Comparison of ENCODE assay signal across 8 cellular contexts in genomic region chr1:172090511-172090817, GRCh38.
"Had no signal": no experiment of that assay in that cellular context is flagged by ENCODE, and none has a peak within 500 bp of the region (broad histone marks: within the 10 kb centered on the region; RNA-seq: fewer than 3 reads in every experiment).

No MANE protein-coding gene starts in this region.

- H3K4me1 ChIP-seq: foreskin keratinocyte, lower lobe of right lung, right lobe of liver, testis, vagina had no signal

- DNase-seq: posterior cingulate gyrus had no signal

- H3K4me3 ChIP-seq: cardiac muscle cell, lower lobe of right lung, right lobe of liver, skin epidermis, testis, vagina had no signal

- H3K36me3 ChIP-seq: cardiac muscle cell, lower lobe of right lung, right lobe of liver, vagina had no signal

- H3K27me3 ChIP-seq: cardiac muscle cell, foreskin keratinocyte, right lobe of liver, testis, vagina had no signal

- H3K27ac ChIP-seq: cardiac muscle cell, foreskin keratinocyte, lower lobe of right lung, right lobe of liver, skin epidermis, testis, vagina had no signal

- H3K9me3 ChIP-seq: lower lobe of right lung, right lobe of liver, testis, vagina had no signal
